Comparison of ENCODE assay signal across 2 cellular contexts in the genomic region with DNA sequence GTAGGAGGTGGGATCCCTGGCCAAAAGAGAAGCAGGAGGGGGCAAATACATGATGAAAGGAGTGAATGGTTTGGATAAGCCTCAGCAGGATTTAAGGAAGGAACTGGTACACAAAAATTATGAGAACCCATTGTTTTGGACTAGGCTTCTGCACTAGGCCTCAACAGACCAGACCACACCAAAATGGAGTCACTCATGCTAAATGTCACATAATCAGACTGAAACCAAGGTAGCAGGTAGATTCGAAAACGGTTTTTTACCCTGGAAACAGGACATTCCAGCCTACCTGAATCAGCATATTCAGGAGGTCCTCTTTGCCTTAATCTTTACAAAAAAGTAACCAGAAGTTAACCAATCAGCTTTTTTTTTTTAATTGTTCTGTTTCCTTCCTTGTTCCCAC.
TF ChIP-seq lines count a peak whose summit lies in the region.

No MANE protein-coding gene starts in this region.

TF ChIP-seq in GM23338, 12 proteins besides CTCF, POLR2A, EP300 and RAD21:
- no peak for TF ChIP-seq ETS1 (IDR thresholded peaks at IDR 0.05)
- no peak for TF ChIP-seq NANOG (IDR thresholded peaks at IDR 0.05; ENCODE audit: borderline replicate concordance)
- no peak for TF ChIP-seq EZH2 (IDR thresholded peaks at IDR 0.05; ENCODE audit: low read depth, unreplicated experiment)

TF ChIP-seq in K562, 482 proteins besides CTCF, POLR2A, EP300 and RAD21:
- TF ChIP-seq ZNF830 (CRISPR knock-in tag; IDR thresholded peaks at IDR 0.05) (no peak), ZNF583 (CRISPR knock-in tag; IDR thresholded peaks at IDR 0.05) (peak; percentile 47; the same call in 1 of the 2 replicates), MAFG (tag; conservative IDR thresholded peaks at IDR 0.05) (0 out of 2 replicates have a peak, but pooled peaks have one; percentile 5), IFI16 (CRISPR knock-in tag; IDR thresholded peaks at IDR 0.05) (0 out of 2 replicates have a peak, but pooled peaks have one; percentile 17), RFX1 (IDR thresholded peaks at IDR 0.05) (no peak), ZNF316 (IDR thresholded peaks at IDR 0.05) (peak; percentile 48), ZNF639 (CRISPR knock-in tag; conservative IDR thresholded peaks at IDR 0.05 in 1 of 2, IDR thresholded peaks at IDR 0.05 in 1 of 2) (no peak), NCOR1 (IDR thresholded peaks at IDR 0.05) (no peak), ZNF592 (IDR thresholded peaks at IDR 0.05) (peak; percentile 86), DMBX1 (CRISPR knock-in tag; IDR thresholded peaks at IDR 0.05; ENCODE audit: borderline replicate concordance) (peak; percentile 76)
TF ChIP-seq in K562: peak in this region for 6.
